ENCODE assay signal across 26 cellular contexts in the genomic region with DNA sequence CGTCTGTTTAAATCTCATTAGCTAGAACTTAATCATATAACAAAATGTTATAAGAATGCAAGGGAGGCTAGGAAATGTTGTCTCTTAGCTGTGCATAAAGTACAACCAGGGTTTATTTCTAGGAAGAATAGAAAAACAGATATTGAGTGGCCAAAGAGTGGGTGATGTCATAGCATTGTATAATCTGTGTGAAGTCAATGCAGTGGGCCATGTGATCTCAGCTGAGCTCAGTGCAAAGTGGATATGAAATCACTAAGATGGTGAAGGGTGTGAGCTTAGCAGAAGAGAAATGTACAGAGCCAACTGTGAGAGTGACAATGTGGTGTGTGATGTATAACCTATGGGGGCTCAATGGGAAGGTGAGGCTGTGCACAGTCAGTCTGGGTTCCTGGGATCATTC. TPM values are rescaled to one million over a fixed set of nuclear protein-coding genes. Genes with fewer than 3 reads are reported as not detected.
"Had no signal": no experiment of that assay in that cellular context is flagged by ENCODE, and none has a peak within 500 bp of the region (broad histone marks: within the 10 kb centered on the region; RNA-seq: fewer than 3 reads in every experiment).

No MANE protein-coding gene starts in this region.

- DNase-seq: activated CD4-positive, alpha-beta T cell treated with anti-CD3 and anti-CD28 coated beads for 36 hours; activated CD4-positive, alpha-beta T cell treated with anti-CD3 and anti-CD28 coated beads, Interleukin-2, amount 50 U/mL, for 48 hours; activated effector memory CD4-positive, alpha-beta T cell treated with Interleukin-2 at 50 U/mL for 16 hours; activated naive CD4-positive, alpha-beta T cell treated with anti-CD3 and anti-CD28 coated beads for 36 hours; activated naive CD8-positive, alpha-beta T cell treated with anti-CD3 and anti-CD28 coated beads, Interleukin-2, amount 10 ng/mL, durations not matched to agents 7 days and 5 days; activated T-cell treated with anti-CD3 and anti-CD28 coated beads, Interleukin-2, amount 50 U/mL, for 72 hours; effector memory CD4-positive, alpha-beta T cell; glutamatergic neuron; hypothalamus; natural killer cell; spleen; stimulated activated CD4-positive, alpha-beta T cell treated with anti-CD3 and anti-CD28 coated beads, Interleukin-4, amount 100 ng/mL, for 1 hour; stimulated activated naive CD4-positive, alpha-beta T cell; T1000; thyroid gland had no signal

- H3K27me3 ChIP-seq: cardiac muscle cell, spleen, thyroid gland had no signal

- H3K27ac ChIP-seq: cardiac muscle cell had no signal

- H3K4me3 Mint-ChIP-seq: activated CD4-positive, alpha-beta T cell treated with anti-CD3 and anti-CD28 coated beads for 36 hours; activated naive CD4-positive, alpha-beta T cell treated with anti-CD3 and anti-CD28 coated beads for 36 hours; activated naive CD8-positive, alpha-beta T cell treated with anti-CD3 and anti-CD28 coated beads, Interleukin-2, amount 10 ng/mL, durations not matched to agents 7 days and 5 days; activated T-cell treated with anti-CD3 and anti-CD28 coated beads, Interleukin-2, amount 50 U/mL, for 72 hours; mesothelial cell of epicardium; natural killer cell; T-helper 1 cell treated with Interleukin-12 subunit alpha and Interleukin-12 subunit beta and Interleukin-4 antibody, amounts not matched to agents 30 μg/mL and 1 μg/mL, for 36 hours; WTC11 had no signal

- H3K27ac Mint-ChIP-seq: activated CD4-positive, alpha-beta T cell treated with anti-CD3 and anti-CD28 coated beads for 36 hours; activated naive CD4-positive, alpha-beta T cell treated with anti-CD3 and anti-CD28 coated beads for 36 hours; activated naive CD8-positive, alpha-beta T cell treated with anti-CD3 and anti-CD28 coated beads, Interleukin-2, amount 10 ng/mL, durations not matched to agents 7 days and 5 days; activated T-cell treated with anti-CD3 and anti-CD28 coated beads, Interleukin-2, amount 50 U/mL, for 72 hours; mesothelial cell of epicardium; natural killer cell; T-helper 1 cell treated with Interleukin-12 subunit alpha and Interleukin-12 subunit beta and Interleukin-4 antibody, amounts not matched to agents 30 μg/mL and 1 μg/mL, for 36 hours; WTC11 had no signal

- ATAC-seq: activated CD4-positive, alpha-beta T cell treated with anti-CD3 and anti-CD28 coated beads for 36 hours; activated T-cell treated with anti-CD3 and anti-CD28 coated beads, Interleukin-2, amount 50 U/mL, for 72 hours; natural killer cell; WTC11 had no signal

- H3K4me1 Mint-ChIP-seq: activated CD4-positive, alpha-beta T cell treated with anti-CD3 and anti-CD28 coated beads for 36 hours; activated naive CD8-positive, alpha-beta T cell treated with anti-CD3 and anti-CD28 coated beads, Interleukin-2, amount 10 ng/mL, durations not matched to agents 7 days and 5 days; mesothelial cell of epicardium; natural killer cell; WTC11 had no signal

- H3K36me3 Mint-ChIP-seq: activated naive CD8-positive, alpha-beta T cell treated with anti-CD3 and anti-CD28 coated beads, Interleukin-2, amount 10 ng/mL, durations not matched to agents 7 days and 5 days; mesothelial cell of epicardium; natural killer cell; WTC11 had no signal

- H3K9me3 Mint-ChIP-seq: activated naive CD4-positive, alpha-beta T cell treated with anti-CD3 and anti-CD28 coated beads for 36 hours; activated naive CD8-positive, alpha-beta T cell treated with anti-CD3 and anti-CD28 coated beads, Interleukin-2, amount 10 ng/mL, durations not matched to agents 7 days and 5 days; activated T-cell treated with anti-CD3 and anti-CD28 coated beads, Interleukin-2, amount 50 U/mL, for 72 hours; natural killer cell; T-helper 1 cell treated with Interleukin-12 subunit alpha and Interleukin-12 subunit beta and Interleukin-4 antibody, amounts not matched to agents 30 μg/mL and 1 μg/mL, for 36 hours; WTC11 had no signal

- H3K9me3 ChIP-seq: spleen, thyroid gland had no signal

- H3K4me3 ChIP-seq: cardiac muscle cell, spleen, thyroid gland had no signal

- H3K36me3 ChIP-seq: cardiac muscle cell, spleen, thyroid gland had no signal

RNA-seq across cellular contexts. Expression of a gene that starts 36.6 kb away (rescaled TPM):
- total RNA-seq: activated CD4-positive, alpha-beta T cell treated with anti-CD3 and anti-CD28 coated beads for 36 hours; activated naive CD4-positive, alpha-beta T cell treated with anti-CD3 and anti-CD28 coated beads for 36 hours; activated naive CD8-positive, alpha-beta T cell treated with anti-CD3 and anti-CD28 coated beads, Interleukin-2, amount 10 ng/mL, durations not matched to agents 7 days and 5 days; activated T-cell treated with anti-CD3 and anti-CD28 coated beads, Interleukin-2, amount 50 U/mL, for 72 hours; cardiac muscle cell; dermis microvascular lymphatic vessel endothelial cell; frontal cortex; lung microvascular endothelial cell; mesothelial cell of epicardium; natural killer cell; osteoblast; renal cortical epithelial cell; thyroid gland; urinary bladder had no signal
- polyA plus RNA-seq: cardiac muscle cell, esophagus had no signal

RNA-seq across cellular contexts. Expression of a gene that starts 51.1 kb away (rescaled TPM):
- total RNA-seq: activated CD4-positive, alpha-beta T cell treated with anti-CD3 and anti-CD28 coated beads for 36 hours; activated naive CD4-positive, alpha-beta T cell treated with anti-CD3 and anti-CD28 coated beads for 36 hours; cardiac muscle cell; dermis microvascular lymphatic vessel endothelial cell; frontal cortex; lung microvascular endothelial cell; osteoblast; urinary bladder; WTC11 had no signal
- polyA plus RNA-seq: cardiac muscle cell had no signal
